ENCODE assay signal across 14 cellular contexts in genomic region chr1:98030483-98030882, GRCh38.
DNase-seq lines count a peak whose midpoint lies in the region; ATAC-seq and TF ChIP-seq lines count a peak whose summit lies in the region.
"Had no signal": no experiment of that assay in that cellular context is flagged by ENCODE, and none has a peak within 500 bp of the region (broad histone marks: within the 10 kb centered on the region; RNA-seq: fewer than 3 reads in every experiment).

No MANE protein-coding gene starts in this region.

- CTCF ChIA-PET in HCT116 (lab: Charles Lee): no interaction called here

- TF ChIP-seq RAD21 in HCT116 (IDR thresholded peaks at IDR 0.05; ENCODE audit: low read depth): no peak

- no peak for ATAC-seq in HCT116
- peak; percentile 60 for ATAC-seq in SK-N-SH treated with all-trans-retinoic acid at 6 μM for 48 hours
- ATAC-seq in HG03520 (IDR thresholded peaks at IDR 0.05; ENCODE audit: unreplicated experiment): no peak
- no peak for ATAC-seq in GM21360 (IDR thresholded peaks at IDR 0.05; ENCODE audit: unreplicated experiment)
- ATAC-seq: gastrocnemius medialis had no signal

- RAD21 ChIA-PET in HCT116 (lab: Charles Lee; ENCODE audit: low non-redundant PET in 1 of 2, low total read pairs in 2 of 2, uncharacterized antibody in 2 of 2, unreplicated experiment in 2 of 2): no interaction called here

- no peak for TF ChIP-seq CTCF in HCT116 (IDR thresholded peaks at IDR 0.05 in 2 of 3, conservative IDR thresholded peaks at IDR 0.05 in 1 of 3; ENCODE audit: borderline replicate concordance in 1 of 3, insufficient read depth in 1 of 3, low read depth in 2 of 3, low read length in 2 of 3)
- TF ChIP-seq CTCF in fibroblast of the aortic adventitia (IDR thresholded peaks at IDR 0.05; ENCODE audit: insufficient read depth, low read length): no peak

- H3K4me3 ChIP-seq in ACC112 (ENCODE audit: low read depth, low read length) (no peak overlapping the region), HCT116 (replicated peaks in 1 of 2; ENCODE audit: low read depth in 1 of 2, low read length in 2 of 2) (no peak overlapping the region), fibroblast of the aortic adventitia (ENCODE audit: low read depth, low read length) (no peak overlapping the region)
- H3K4me3 ChIP-seq: gastrocnemius medialis had no signal

- no TSS peak for BruUV-seq in HCT116 (replicated peaks; lab: Mats Ljungman, UMichigan)

- DNase-seq in HCT116 (ENCODE audit: low read depth, low spot score) (no peak), fibroblast of the aortic adventitia (ENCODE audit: low read depth) (peak; percentile 59), NCI-H345 treated with DMSO at 0.1 percent for 48 hours (lab: John Stamatoyannopoulos, UW; ENCODE audit: unreplicated experiment) (no peak), Kasumi-1 (lab: John Stamatoyannopoulos, UW) (no peak)
- DNase-seq: activated gamma-delta T cell treated with Interleukin-2 at 50 U/mL for 16 hours; COR-L47; gastrocnemius medialis; NCI-H1694 treated with DMSO at 0.1 percent for 48 hours; NCI-H524; stimulated activated CD4-positive, alpha-beta T cell treated with anti-CD3 and anti-CD28 coated beads, Interleukin-15, amount 100 ng/mL, for 24 hours had no signal

- no peaks in the 10 kb centered on the region for H3K9me3 ChIP-seq in HCT116 (ENCODE audit: control insufficient read depth in 1 of 2, insufficient read depth in 1 of 2, low read depth in 1 of 2, low read length in 2 of 2)
- H3K9me3 ChIP-seq: gastrocnemius medialis had no signal

- H3K4me1 ChIP-seq in ACC112 (ENCODE audit: control insufficient read depth, insufficient read depth, low read length, unreplicated experiment): peaks cover 14% of the 10 kb centered on the region
- no peaks in the 10 kb centered on the region for H3K4me1 ChIP-seq in HCT116 (ENCODE audit: control insufficient read depth in 1 of 2, insufficient read depth in 2 of 2, low read length in 2 of 2)
- H3K4me1 ChIP-seq: gastrocnemius medialis had no signal

- H3K36me3 ChIP-seq in ACC112 (ENCODE audit: insufficient read depth, low read length) (no peaks in the 10 kb centered on the region), HCT116 (ENCODE audit: control insufficient read depth in 1 of 2, insufficient read depth in 2 of 2, low read length in 2 of 2) (no peaks in the 10 kb centered on the region)
- H3K36me3 ChIP-seq: gastrocnemius medialis had no signal

- H2AFZ ChIP-seq in ACC112 (ENCODE audit: low read length, unreplicated experiment): peak overlapping the region; percentile 19
- peak overlapping the region; percentile 83 for H2AFZ ChIP-seq in HCT116 (ENCODE audit: low read depth, low read length, poor library complexity, severe bottlenecking)

- H3K27me3 ChIP-seq in ACC112 (ENCODE audit: insufficient read depth, low read length) (no peaks in the 10 kb centered on the region), HCT116 (ENCODE audit: insufficient read depth, low read length) (no peaks in the 10 kb centered on the region)
- H3K27me3 ChIP-seq: gastrocnemius medialis had no signal

- POLR2A ChIA-PET in HCT116 (lab: Charles Lee): no interaction called here

- no peak for TF ChIP-seq POLR2A in HCT116 (IDR thresholded peaks at IDR 0.05; ENCODE audit: borderline replicate concordance, extremely low read depth, insufficient read depth, insufficient read length)

- H3K9me2 ChIP-seq in HCT116 (ENCODE audit: insufficient read depth): no peaks in the 10 kb centered on the region

- H3K79me2 ChIP-seq in ACC112 (ENCODE audit: control insufficient read depth, insufficient read depth, low read length, unreplicated experiment) (no peaks in the 10 kb centered on the region), HCT116 (ENCODE audit: insufficient read depth, low read length) (no peaks in the 10 kb centered on the region)

- no peaks in the 10 kb centered on the region for H4K20me1 ChIP-seq in HCT116 (ENCODE audit: insufficient read depth)

- peak overlapping the region; percentile 15 for H3K27ac ChIP-seq in ACC112 (ENCODE audit: low read depth, low read length)
- no peak overlapping the region for H3K27ac ChIP-seq in HCT116 (ENCODE audit: low read depth, low read length)
- H3K27ac ChIP-seq: gastrocnemius medialis had no signal

- intact Hi-C loops in HCT116 (cut with micrococcal nuclease): no loop called here

- no peak overlapping the region for H3K4me2 ChIP-seq in HCT116 (ENCODE audit: low read length)

- no peak overlapping the region for H3K9ac ChIP-seq in HCT116 (ENCODE audit: low read length)

TF ChIP-seq in HCT116, 20 proteins besides CTCF, POLR2A, EP300 and RAD21:
- no peak for TF ChIP-seq REST (IDR thresholded peaks at IDR 0.05; ENCODE audit: low read depth)
- no peak for TF ChIP-seq CEBPB (IDR thresholded peaks at IDR 0.05; ENCODE audit: low read depth)
- TF ChIP-seq ELF1 (IDR thresholded peaks at IDR 0.05; ENCODE audit: borderline replicate concordance, low read depth): no peak
TF ChIP-seq in HCT116: peak in this region for 0.

TF ChIP-seq in SK-N-SH treated with all-trans-retinoic acid at 6 μM for 48 hours, 23 proteins besides CTCF, POLR2A, EP300 and RAD21:
- TF ChIP-seq ISL1 (CRISPR knock-in tag; IDR thresholded peaks at IDR 0.05): peak; percentile 74; the same call in 1 of the 2 replicates
- TF ChIP-seq PATZ1 (CRISPR knock-in tag; IDR thresholded peaks at IDR 0.05; ENCODE audit: borderline replicate concordance): no peak
